In the genomic region with DNA sequence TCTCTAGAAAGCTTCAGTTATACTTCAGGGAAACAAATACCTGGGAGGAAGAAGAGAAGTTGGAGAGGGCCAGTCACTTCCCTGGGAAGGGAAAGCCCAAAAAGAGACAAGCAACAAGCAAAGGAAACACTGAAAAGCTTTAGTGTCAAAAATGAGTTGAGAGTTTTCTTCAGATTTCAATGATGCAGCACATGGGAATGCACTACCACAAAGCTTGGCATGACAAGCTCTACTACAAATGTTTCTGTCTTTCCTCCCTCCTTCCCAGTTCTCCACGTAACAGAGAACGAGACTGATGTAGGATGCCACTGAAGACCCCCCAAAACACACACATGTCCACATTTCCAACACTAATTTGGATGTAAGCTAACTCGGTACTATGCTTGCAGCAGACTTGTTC, we compare ENCODE assay signal across 22 cellular contexts. TPM values are rescaled to one million over a fixed set of nuclear protein-coding genes. Genes with fewer than 3 reads are reported as not detected.
DNase-seq lines count a peak whose midpoint lies in the region; ATAC-seq, FAIRE-seq and TF ChIP-seq lines count a peak whose summit lies in the region.
"Had no signal": no experiment of that assay in that cellular context is flagged by ENCODE, and none has a peak within 500 bp of the region (broad histone marks: within the 10 kb centered on the region; RNA-seq: fewer than 3 reads in every experiment).

No MANE protein-coding gene starts in this region.

- H3K27ac ChIP-seq in breast epithelium, result no peak overlapping the region
- H3K27ac ChIP-seq in mesodermal cell (ENCODE audit: low read depth, low read length, severe bottlenecking), result peak overlapping the region; percentile 24
- H3K27ac ChIP-seq in tibial artery, result no peak overlapping the region
- H3K27ac ChIP-seq: adrenal gland had no signal

- ATAC-seq in left lobe of liver (no peak), GM21360 (IDR thresholded peaks at IDR 0.05; ENCODE audit: unreplicated experiment) (no peak)
- ATAC-seq: activated T-helper 17 cell treated with anti-CD3 and anti-CD28 coated beads, Interleukin-2, amount 50 U/mL, for 72 hours; T-helper 17 cell had no signal

- no peaks in the 10 kb centered on the region for H3K4me1 Mint-ChIP-seq in MCF 10A (ENCODE audit: insufficient read depth, unreplicated experiment)
- H3K4me1 Mint-ChIP-seq: activated T-helper 17 cell treated with anti-CD3 and anti-CD28 coated beads, Interleukin-2, amount 50 U/mL, for 72 hours; CD4-positive, CD25-positive, alpha-beta regulatory T cell; T-helper 17 cell had no signal

- H3K36me3 ChIP-seq in breast epithelium (no peaks in the 10 kb centered on the region), mesodermal cell (ENCODE audit: control insufficient read depth, insufficient read depth, low read length) (no peaks in the 10 kb centered on the region), tibial artery (no peaks in the 10 kb centered on the region)
- H3K36me3 ChIP-seq: adrenal gland had no signal

- no TSS peak for BruUV-seq in MCF 10A (replicated peaks; lab: Mats Ljungman, UMichigan)

- no peak for FAIRE-seq in urothelium cell line (lab: Jason Lieb, UNC)

- H3K9me3 ChIP-seq in breast epithelium (no peaks in the 10 kb centered on the region), mesodermal cell (ENCODE audit: control insufficient read depth, low read length) (no peaks in the 10 kb centered on the region), tibial artery (no peaks in the 10 kb centered on the region)
- H3K9me3 ChIP-seq: adrenal gland had no signal

- no peaks in the 10 kb centered on the region for H3K36me3 Mint-ChIP-seq in MCF 10A (ENCODE audit: insufficient read depth, unreplicated experiment)
- H3K36me3 Mint-ChIP-seq: CD4-positive, CD25-positive, alpha-beta regulatory T cell had no signal

- intact Hi-C loops in MCF 10A (cut with micrococcal nuclease), result no loop called here
- intact Hi-C loops in breast epithelium (cut with DNase I; ENCODE audit: low total_unique reads), result loop anchor here (10.0 kb wide), 1 partner anchor 354 kb away; no protein-coding TSS in a partner anchor
- intact Hi-C loops in tibial artery (cut with DNase I; ENCODE audit: low total_unique reads), result no loop called here

- H3K27me3 ChIP-seq in breast epithelium, result no peaks in the 10 kb centered on the region
- H3K27me3 ChIP-seq in tibial artery, result no peaks in the 10 kb centered on the region
- H3K27me3 ChIP-seq: adrenal gland had no signal

- POLR2A ChIA-PET in MCF 10A (lab: Yijun Ruan, JAX), result no interaction called here

- CTCF ChIA-PET in MCF 10A (lab: Yijun Ruan, JAX), result interaction anchor here (0.6 to 0.9 kb wide), 2 partner anchors 9 to 307 kb away, joined by 3 to 4 read pairs; no protein-coding TSS in a partner anchor

- no peak overlapping the region for H3K4me3 Mint-ChIP-seq in MCF 10A (ENCODE audit: unreplicated experiment)
- H3K4me3 Mint-ChIP-seq: activated T-helper 17 cell treated with anti-CD3 and anti-CD28 coated beads, Interleukin-2, amount 50 U/mL, for 72 hours; CD4-positive, CD25-positive, alpha-beta regulatory T cell; T-helper 17 cell had no signal

- WGBS in mesodermal cell (ENCODE audit: insufficient coverage in 2 of 2), 2 experiments, result 80 to 100% methylated on average over 2 of the region's 3 CpGs

- no peak for TF ChIP-seq POLR2A in breast epithelium (IDR thresholded peaks at IDR 0.05)

- no peaks in the 10 kb centered on the region for H3K4me1 ChIP-seq in breast epithelium
- H3K4me1 ChIP-seq in mesodermal cell (ENCODE audit: control insufficient read depth, insufficient read depth, low read length, poor library complexity, severe bottlenecking), result peaks cover 4% of the 10 kb centered on the region
- H3K4me1 ChIP-seq in tibial artery, result no peaks in the 10 kb centered on the region
- H3K4me1 ChIP-seq: adrenal gland had no signal

- peaks cover 60% of the 10 kb centered on the region for H3K27me3 Mint-ChIP-seq in MCF 10A (ENCODE audit: insufficient read depth, unreplicated experiment)
- H3K27me3 Mint-ChIP-seq: CD4-positive, CD25-positive, alpha-beta regulatory T cell; T-helper 17 cell had no signal

- peak; percentile 2 for DNase-seq in MCF 10A (ENCODE audit: unreplicated experiment)
- no peak for DNase-seq in breast epithelium (ENCODE audit: low spot score in 2 of 2)
- peak; percentile 10 for DNase-seq in choroid plexus epithelial cell (ENCODE audit: low read depth)
- DNase-seq in urothelium cell line (ENCODE audit: low spot score), result peak; percentile 37
- no peak for DNase-seq in left lobe of liver (ENCODE audit: low spot score)
- DNase-seq in tibial artery, result no peak
- DNase-seq: adrenal gland; CD4-positive, CD25-positive, alpha-beta regulatory T cell; DMS79; head of caudate nucleus; islet precursor cell; KG1; NCI-H1417 treated with DMSO at 0.1 percent for 48 hours; Right ventricle myocardium superior; stimulated activated naive CD4-positive, alpha-beta T cell treated with Interleukin-2 at 50 U/mL for 16 hours; T-helper 17 cell had no signal

- TF ChIP-seq CTCF in MCF 10A (IDR thresholded peaks at IDR 0.05; ENCODE audit: unreplicated experiment) (no peak), breast epithelium (IDR thresholded peaks at IDR 0.05) (no peak), choroid plexus epithelial cell (conservative IDR thresholded peaks at IDR 0.05; ENCODE audit: low read depth, low read length) (no peak), tibial artery (IDR thresholded peaks at IDR 0.05) (no peak)

- H3K4me3 ChIP-seq in breast epithelium (no peak overlapping the region), choroid plexus epithelial cell (ENCODE audit: low read depth, low read length) (no peak overlapping the region), mesodermal cell (ENCODE audit: extremely low read depth, insufficient read depth, low read length, poor library complexity, severe bottlenecking) (no peak overlapping the region), tibial artery (no peak overlapping the region)
- H3K4me3 ChIP-seq: adrenal gland had no signal

- no peak overlapping the region for H3K27ac Mint-ChIP-seq in MCF 10A (ENCODE audit: low read depth, unreplicated experiment)
- H3K27ac Mint-ChIP-seq: activated T-helper 17 cell treated with anti-CD3 and anti-CD28 coated beads, Interleukin-2, amount 50 U/mL, for 72 hours; CD4-positive, CD25-positive, alpha-beta regulatory T cell; T-helper 17 cell had no signal

- H3K9me3 Mint-ChIP-seq in MCF 10A (ENCODE audit: unreplicated experiment), result no peaks in the 10 kb centered on the region
- H3K9me3 Mint-ChIP-seq: activated T-helper 17 cell treated with anti-CD3 and anti-CD28 coated beads, Interleukin-2, amount 50 U/mL, for 72 hours had no signal

RNA-seq across cellular contexts. Expression of a gene that starts 26.8 kb away (rescaled TPM):
- total RNA-seq in MCF 10A (2022), result not detected in 2 replicates
- not detected for total RNA-seq in breast epithelium
- polyA plus RNA-seq in mesodermal cell (2013, experiment 1 of 2), result 2.0 TPM
- 1.3 TPM for polyA plus RNA-seq in mesodermal cell (2013, experiment 2 of 2)
- not detected for total RNA-seq in left lobe of liver
- total RNA-seq: CD4-positive, CD25-positive, alpha-beta regulatory T cell; mucosa of gallbladder; posterior vena cava; Right ventricle myocardium superior; T-helper 17 cell; ureter had no signal
- polyA plus RNA-seq: adrenal gland; CD4-positive, CD25-positive, alpha-beta regulatory T cell had no signal

Comparison
In these comparisons a context has a peak if more than half of its experiments do, and no peak if none do; other contexts are left out.
1. DNase-seq: peak in MCF 10A (single experiment), choroid plexus epithelial cell (single experiment) and urothelium cell line (single experiment); none in breast epithelium (0 of 2), left lobe of liver (single experiment) and tibial artery (0 of 2).